In genomic region chr16:74606521-74607309, GRCh38 we compare ENCODE assay signal across 8 cellular contexts. TPM values are rescaled to one million over a fixed set of nuclear protein-coding genes. Genes with fewer than 3 reads are reported as not detected.
DNase-seq lines count a peak whose midpoint lies in the region; ATAC-seq and TF ChIP-seq lines count a peak whose summit lies in the region.

Gene GLG1 (minus strand): TSS chr16:74607114. CDS start chr16:74607094, 20 bp downstream.

- H2AFZ ChIP-seq in GM23338 (peak within 1 kb of the TSS; percentile 80), neural progenitor cell (replicated peaks) (peak within 1 kb of the TSS; percentile 65)

- peak; percentile 91 for DNase-seq in EL
- DNase-seq in GM23338 (ENCODE audit: low spot score) = peak; percentile 95
- DNase-seq in Kasumi-1 (lab: John Stamatoyannopoulos, UW) = peak; percentile 76 to 85
- DNase-seq in SHP77 treated with DMSO at 0.1 percent for 48 hours (lab: John Stamatoyannopoulos, UW) = peak; percentile 83
- DNase-seq in activated gamma-delta T cell treated with Interleukin-2 at 50 U/mL for 16 hours = peak; percentile 86
- DNase-seq in fibroblast of villous mesenchyme (ENCODE audit: low read depth) = peak; percentile 92
- peak; percentile 97 for DNase-seq in neural progenitor cell (ENCODE audit: low spot score)

- ATAC-seq in GM23338 = peak; percentile 89

- H3K4me2 ChIP-seq in GM23338 = peak within 1 kb of the TSS; percentile 97
- H3K4me2 ChIP-seq in neural progenitor cell = peak within 1 kb of the TSS; percentile 81

- H3K36me3 ChIP-seq in GM23338 (ENCODE audit: insufficient read depth) (no peaks in the 10 kb centered on the region), neural progenitor cell (no peaks in the 10 kb centered on the region), stomach smooth muscle (ENCODE audit: control insufficient read depth in 2 of 2, insufficient read depth in 2 of 2, low read length in 2 of 2) (no peaks in the 10 kb centered on the region)

- H3F3A ChIP-seq in GM23338 (replicated peaks; ENCODE audit: low read depth) (no peaks in the 10 kb centered on the region), neural progenitor cell (ENCODE audit: low read depth) (peaks cover 19% of the 10 kb centered on the region)

- H3K27ac ChIP-seq in GM23338 (ENCODE audit: low read depth) (peak within 1 kb of the TSS; percentile 87), neural progenitor cell (peak within 1 kb of the TSS; percentile 95), stomach smooth muscle (ENCODE audit: low read length) (peak within 1 kb of the TSS; percentile 82)

- H3K4me3 ChIP-seq in GM23338 (peak within 1 kb of the TSS; percentile 91), fibroblast of villous mesenchyme (ENCODE audit: low read depth, low read length) (peak within 1 kb of the TSS; percentile 95), neural progenitor cell (peak within 1 kb of the TSS; percentile 84), stomach smooth muscle (ENCODE audit: low read length in 2 of 2) (peak within 1 kb of the TSS; percentile 92 to 97)

- no peak for TF ChIP-seq CTCF in GM23338 (conservative IDR thresholded peaks at IDR 0.05; ENCODE audit: low read depth in 2 of 2)
- TF ChIP-seq CTCF in fibroblast of villous mesenchyme (IDR thresholded peaks at IDR 0.05; ENCODE audit: insufficient read depth, low read depth, low read length) = no peak
- no peak for TF ChIP-seq CTCF in neural progenitor cell (IDR thresholded peaks at IDR 0.05)

- H3K9me3 Mint-ChIP-seq in GM23338 (no peaks in the 10 kb centered on the region), neural progenitor cell (peaks cover 2% of the 10 kb centered on the region)

- H3K27me3 ChIP-seq in GM23338 (ENCODE audit: insufficient read depth) = no peaks in the 10 kb centered on the region
- H3K27me3 ChIP-seq in neural progenitor cell = no peaks in the 10 kb centered on the region
- no peaks in the 10 kb centered on the region for H3K27me3 ChIP-seq in stomach smooth muscle (ENCODE audit: control insufficient read depth in 1 of 2, insufficient read depth in 2 of 2, low read length in 2 of 2)

- H4K20me1 ChIP-seq in GM23338 (replicated peaks; ENCODE audit: insufficient read depth) = peaks cover 39% of the 10 kb centered on the region
- H4K20me1 ChIP-seq in neural progenitor cell (ENCODE audit: low read depth) = peaks cover 44% of the 10 kb centered on the region

- no peaks in the 10 kb centered on the region; the same call in 1 of the 3 replicates for H3K36me3 Mint-ChIP-seq in GM23338 (ENCODE audit: low read depth)
- H3K36me3 Mint-ChIP-seq in neural progenitor cell = peaks cover 5% of the 10 kb centered on the region

- H3K9me3 ChIP-seq in neural progenitor cell (ENCODE audit: low read depth) (no peaks in the 10 kb centered on the region), stomach smooth muscle (ENCODE audit: control insufficient read depth in 2 of 2, low read length in 2 of 2) (no peaks in the 10 kb centered on the region)

- peaks cover 34% of the 10 kb centered on the region for H3K4me1 Mint-ChIP-seq in GM23338
- H3K4me1 Mint-ChIP-seq in neural progenitor cell = peaks cover 35% of the 10 kb centered on the region

- H3K4me1 ChIP-seq in GM23338 (ENCODE audit: insufficient read depth) = peaks cover 33% of the 10 kb centered on the region
- H3K4me1 ChIP-seq in neural progenitor cell = peaks cover 21% of the 10 kb centered on the region
- peaks cover 3% of the 10 kb centered on the region for H3K4me1 ChIP-seq in stomach smooth muscle (ENCODE audit: control insufficient read depth, insufficient read depth, low read length)

- H3K9ac ChIP-seq in neural progenitor cell (peak within 1 kb of the TSS; percentile 86), stomach smooth muscle (ENCODE audit: low read length in 2 of 2) (peak within 1 kb of the TSS; percentile 85 to 93)

- H3K27me3 Mint-ChIP-seq in GM23338 (ENCODE audit: insufficient read depth, low read depth, poor library complexity) = peaks cover 7% of the 10 kb centered on the region
- H3K27me3 Mint-ChIP-seq in neural progenitor cell (ENCODE audit: insufficient read depth, low read depth) = no peaks in the 10 kb centered on the region

- H3K27ac Mint-ChIP-seq in GM23338 (peak within 1 kb of the TSS; percentile 96), neural progenitor cell (peak within 1 kb of the TSS; percentile 96)

- H3K9me2 ChIP-seq in GM23338 (ENCODE audit: insufficient read depth) = no peaks in the 10 kb centered on the region

- H3K79me2 ChIP-seq in GM23338 (replicated peaks; ENCODE audit: insufficient read depth) = peaks cover 50% of the 10 kb centered on the region
- peaks cover 52% of the 10 kb centered on the region for H3K79me2 ChIP-seq in neural progenitor cell (ENCODE audit: low read depth)

- H3K4me3 Mint-ChIP-seq in GM23338 (peak within 1 kb of the TSS; percentile 89), neural progenitor cell (peak within 1 kb of the TSS; percentile 99)

TF ChIP-seq in GM23338, 12 proteins besides CTCF, POLR2A, EP300 and RAD21:
- TF ChIP-seq POLR2AphosphoS5 (IDR thresholded peaks at IDR 0.05; ENCODE audit: low read depth) = peak; percentile 97
- TF ChIP-seq CREB1 (CRISPR knock-in tag; IDR thresholded peaks at IDR 0.05; ENCODE audit: low read depth) = peak; percentile 24; the same call in 1 of the 2 replicates
- TF ChIP-seq ZNF331 (CRISPR knock-in tag; IDR thresholded peaks at IDR 0.05; ENCODE audit: low read depth) = no peak

RNA-seq across cellular contexts. Expression of gene GLG1, which starts in this region (rescaled TPM):
- total RNA-seq in GM23338 (2014; rRNA removed; shearing (Covaris generic)) = 211 and 226 TPM in 2 replicates
- polyA plus RNA-seq in GM23338 (2016; fragmentation: Nextera tagmentation; extraction: Ambion mirVana) = 58.8 and 61.2 TPM in 2 replicates
- total RNA-seq in fibroblast of villous mesenchyme (128 and 158 TPM in 2 replicates), neural progenitor cell (ENCODE audit: low replicate concordance) (117 and 138 TPM in 2 replicates)

Comparison
In these comparisons a context has a peak if more than half of its experiments do, and no peak if none do; other contexts are left out.
1. Peak in every context shown above with its lines: DNase-seq, ATAC-seq, H3K4me3 ChIP-seq and H3K27ac ChIP-seq.